Comparison of ENCODE assay signal across 28 cellular contexts in genomic region chr10:28480566-28480965, GRCh38.
"Had no signal": no experiment of that assay in that cellular context is flagged by ENCODE, and none has a peak within 500 bp of the region (broad histone marks: within the 10 kb centered on the region; RNA-seq: fewer than 3 reads in every experiment).

No MANE protein-coding gene starts in this region.

- H3K9me3 Mint-ChIP-seq: activated B cell treated with CpG ODN at 0.5 μM for 24 hours; activated CD8-positive, alpha-beta T cell treated with anti-CD3 and anti-CD28 coated beads for 36 hours; activated naive CD4-positive, alpha-beta T cell treated with anti-CD3 and anti-CD28 coated beads, Interleukin-2, amount 50 U/mL, for 24 hours; activated T-cell treated with anti-CD3 and anti-CD28 coated beads, Interleukin-2, amount 50 U/mL, for 4 hours; activated T-helper 17 cell treated with anti-CD3 and anti-CD28 coated beads, Interleukin-2, amount 50 U/mL, for 72 hours; memory B cell had no signal

- H3K36me3 Mint-ChIP-seq: activated naive CD4-positive, alpha-beta T cell treated with anti-CD3 and anti-CD28 coated beads, Interleukin-2, amount 50 U/mL, for 24 hours; memory B cell; stimulated activated memory B cell treated with anti-CD40 and anti-IgM and Interleukin-4, amounts not matched to agents 10 μg/mL and 1 μg/mL and 100 μg/mL, for 72 hours had no signal

- H3K36me3 ChIP-seq: heart right ventricle, sigmoid colon, tibial nerve had no signal

- H3K27me3 ChIP-seq: body of pancreas, heart right ventricle, sigmoid colon, tibial nerve had no signal

- H2AFZ ChIP-seq: parathyroid adenoma had no signal

- DNase-seq: activated B cell treated with CpG ODN at 0.5 μM for 24 hours; activated CD4-positive, alpha-beta T cell treated with anti-CD3 and anti-CD28 coated beads, Interleukin-2, amount 50 U/mL, for 1 hour; activated CD8-positive, alpha-beta T cell treated with anti-CD3 and anti-CD28 coated beads for 36 hours; activated gamma-delta T cell treated with Interleukin-2 at 50 U/mL for 16 hours; activated T-cell treated with anti-CD3 and anti-CD28 coated beads, Interleukin-2, amount 50 U/mL, for 4 hours; aorta; body of pancreas; cortex of kidney; foreskin fibroblast; heart right ventricle; midbrain; naive thymus-derived CD4-positive, alpha-beta T cell; occipital lobe; psoas muscle; sigmoid colon; stimulated activated CD4-positive, alpha-beta T cell treated with anti-CD3 and anti-CD28 coated beads, Interleukin-1b, Interleukin-23, amount 100 ng/mL, for 48 hours; stimulated activated CD4-positive, alpha-beta T cell treated with anti-CD3 and anti-CD28 coated beads, Interleukin-4, amount 100 ng/mL, for 4 hours; stimulated activated CD8-positive, alpha-beta memory T cell treated with anti-CD3 and anti-CD28 coated beads, Interleukin-4, amount 100 ng/mL, for 48 hours; T-helper 2 cell had no signal

- H3K4me3 ChIP-seq: body of pancreas, heart right ventricle, psoas muscle, sigmoid colon, smooth muscle cell, tibial nerve had no signal

- H3K27ac ChIP-seq: body of pancreas, heart right ventricle, parathyroid adenoma, psoas muscle, sigmoid colon, tibial nerve had no signal

- ATAC-seq: activated CD8-positive, alpha-beta T cell treated with anti-CD3 and anti-CD28 coated beads for 36 hours; activated T-cell treated with anti-CD3 and anti-CD28 coated beads, Interleukin-2, amount 50 U/mL, for 4 hours; activated T-helper 17 cell treated with anti-CD3 and anti-CD28 coated beads, Interleukin-2, amount 50 U/mL, for 72 hours; body of pancreas; heart right ventricle; naive thymus-derived CD4-positive, alpha-beta T cell; psoas muscle; stimulated activated memory B cell treated with anti-CD40 and anti-IgM and Interleukin-4, amounts not matched to agents 10 μg/mL and 1 μg/mL and 100 μg/mL, for 72 hours had no signal

- H3K9ac ChIP-seq: parathyroid adenoma had no signal

- H3K4me2 ChIP-seq: smooth muscle cell had no signal

- FAIRE-seq: endothelial cell of umbilical vein had no signal

- H3K4me3 Mint-ChIP-seq: activated B cell treated with CpG ODN at 0.5 μM for 24 hours; activated CD8-positive, alpha-beta T cell treated with anti-CD3 and anti-CD28 coated beads for 36 hours; activated naive CD4-positive, alpha-beta T cell treated with anti-CD3 and anti-CD28 coated beads, Interleukin-2, amount 50 U/mL, for 24 hours; activated T-cell treated with anti-CD3 and anti-CD28 coated beads, Interleukin-2, amount 50 U/mL, for 4 hours; activated T-helper 17 cell treated with anti-CD3 and anti-CD28 coated beads, Interleukin-2, amount 50 U/mL, for 72 hours; memory B cell; naive thymus-derived CD4-positive, alpha-beta T cell; neural crest cell; stimulated activated memory B cell treated with anti-CD40 and anti-IgM and Interleukin-4, amounts not matched to agents 10 μg/mL and 1 μg/mL and 100 μg/mL, for 72 hours had no signal

- H3K79me2 ChIP-seq: parathyroid adenoma had no signal

- H3K27ac Mint-ChIP-seq: activated B cell treated with CpG ODN at 0.5 μM for 24 hours; activated CD8-positive, alpha-beta T cell treated with anti-CD3 and anti-CD28 coated beads for 36 hours; activated naive CD4-positive, alpha-beta T cell treated with anti-CD3 and anti-CD28 coated beads, Interleukin-2, amount 50 U/mL, for 24 hours; activated T-helper 17 cell treated with anti-CD3 and anti-CD28 coated beads, Interleukin-2, amount 50 U/mL, for 72 hours; memory B cell; naive thymus-derived CD4-positive, alpha-beta T cell; stimulated activated memory B cell treated with anti-CD40 and anti-IgM and Interleukin-4, amounts not matched to agents 10 μg/mL and 1 μg/mL and 100 μg/mL, for 72 hours had no signal

- H3K9me3 ChIP-seq: body of pancreas, psoas muscle, sigmoid colon, tibial nerve had no signal

- H3K4me1 Mint-ChIP-seq: activated B cell treated with CpG ODN at 0.5 μM for 24 hours; activated naive CD4-positive, alpha-beta T cell treated with anti-CD3 and anti-CD28 coated beads, Interleukin-2, amount 50 U/mL, for 24 hours; activated T-helper 17 cell treated with anti-CD3 and anti-CD28 coated beads, Interleukin-2, amount 50 U/mL, for 72 hours; memory B cell; naive thymus-derived CD4-positive, alpha-beta T cell; stimulated activated memory B cell treated with anti-CD40 and anti-IgM and Interleukin-4, amounts not matched to agents 10 μg/mL and 1 μg/mL and 100 μg/mL, for 72 hours had no signal

- H3K4me1 ChIP-seq: body of pancreas, parathyroid adenoma, psoas muscle, sigmoid colon, tibial nerve had no signal
